ENCODE assay signal across 34 cellular contexts in genomic region chr7:23658831-23659427, GRCh38. TPM values are rescaled to one million over a fixed set of nuclear protein-coding genes. Genes with fewer than 3 reads are reported as not detected.
"Had no signal": no experiment of that assay in that cellular context is flagged by ENCODE, and none has a peak within 500 bp of the region (broad histone marks: within the 10 kb centered on the region; RNA-seq: fewer than 3 reads in every experiment).

No MANE protein-coding gene starts in this region.

- H3K27ac Mint-ChIP-seq: activated CD4-positive, alpha-beta memory T cell treated with anti-CD3 and anti-CD28 coated beads for 36 hours; activated CD4-positive, alpha-beta T cell treated with anti-CD3 and anti-CD28 coated beads for 36 hours; activated CD4-positive, alpha-beta T cell treated with anti-CD3 and anti-CD28 coated beads, Interleukin-2, amount 10 ng/mL, durations not matched to agents 24 days and 14 days; activated CD8-positive, alpha-beta memory T cell treated with anti-CD3 and anti-CD28 coated beads, Interleukin-2, amount 10 ng/mL, durations not matched to agents 7 days and 5 days; activated CD8-positive, alpha-beta T cell treated with anti-CD3 and anti-CD28 coated beads, Interleukin-2, amount 10 ng/mL, durations not matched to agents 7 days and 5 days; activated naive CD4-positive, alpha-beta T cell treated with anti-CD3 and anti-CD28 coated beads, Interleukin-2, amount 10 ng/mL, durations not matched to agents 7 days and 5 days; activated naive CD4-positive, alpha-beta T cell treated with anti-CD3 and anti-CD28 coated beads, Interleukin-2, amount 50 U/mL, for 72 hours; activated naive CD8-positive, alpha-beta T cell treated with anti-CD3 and anti-CD28 coated beads, Interleukin-2, amount 10 ng/mL, durations not matched to agents 7 days and 5 days; activated T-helper 1 cell treated with anti-CD3 and anti-CD28 coated beads, Interleukin-12 subunit alpha, Interleukin-12 subunit beta, Interleukin-2, Interleukin-4 antibody, amounts not matched to agents 30 ng/mL and 10 ng/mL and 1 ng/mL, durations not matched to agents 14 hours and 24 hours and 36 hours; brain had no signal

- DNase-seq: activated CD4-positive, alpha-beta memory T cell treated with anti-CD3 and anti-CD28 coated beads for 36 hours; activated CD4-positive, alpha-beta T cell treated with anti-CD3 and anti-CD28 coated beads for 36 hours; activated CD4-positive, alpha-beta T cell treated with anti-CD3 and anti-CD28 coated beads, Interleukin-2, amount 10 ng/mL, durations not matched to agents 24 days and 14 days; activated CD4-positive, CD25-positive, alpha-beta regulatory T cell; activated CD4-positive, CD25-positive, alpha-beta regulatory T cell treated with anti-CD3 and anti-CD28 coated beads, Interleukin-2, amount 50 U/mL, for 72 hours; activated CD8-positive, alpha-beta memory T cell treated with anti-CD3 and anti-CD28 coated beads, Interleukin-2, amount 10 ng/mL, durations not matched to agents 7 days and 5 days; activated CD8-positive, alpha-beta memory T cell treated with anti-CD3 and anti-CD28 coated beads, Interleukin-2, amount 50 U/mL, for 4 hours; activated CD8-positive, alpha-beta T cell treated with anti-CD3 and anti-CD28 coated beads, Interleukin-2, amount 10 ng/mL, durations not matched to agents 7 days and 5 days; activated gamma-delta T cell; activated naive CD4-positive, alpha-beta T cell; activated naive CD4-positive, alpha-beta T cell treated with anti-CD3 and anti-CD28 coated beads, Interleukin-2, amount 10 ng/mL, durations not matched to agents 7 days and 5 days; activated naive CD8-positive, alpha-beta T cell treated with anti-CD3 and anti-CD28 coated beads, Interleukin-2, amount 10 ng/mL, durations not matched to agents 7 days and 5 days; activated T-cell treated with anti-CD3 and anti-CD28 coated beads, Interleukin-2, amount 50 U/mL, for 1 hour; activated T-cell treated with anti-CD3 and anti-CD28 coated beads, Interleukin-2, amount 50 U/mL, for 48 hours; central memory CD4-positive, alpha-beta T cell; cerebellar nuclear complex; colonic mucosa; effector CD8-positive, alpha-beta T cell; esophagus squamous epithelium; foreskin melanocyte; T-helper 2 cell had no signal

- H3K4me1 Mint-ChIP-seq: activated CD4-positive, alpha-beta T cell treated with anti-CD3 and anti-CD28 coated beads for 36 hours; activated CD4-positive, alpha-beta T cell treated with anti-CD3 and anti-CD28 coated beads, Interleukin-2, amount 10 ng/mL, durations not matched to agents 24 days and 14 days; activated CD8-positive, alpha-beta memory T cell treated with anti-CD3 and anti-CD28 coated beads, Interleukin-2, amount 10 ng/mL, durations not matched to agents 7 days and 5 days; activated naive CD4-positive, alpha-beta T cell treated with anti-CD3 and anti-CD28 coated beads, Interleukin-2, amount 10 ng/mL, durations not matched to agents 7 days and 5 days; activated naive CD8-positive, alpha-beta T cell treated with anti-CD3 and anti-CD28 coated beads, Interleukin-2, amount 10 ng/mL, durations not matched to agents 7 days and 5 days; brain had no signal

- H3K4me3 ChIP-seq: ascending aorta, breast epithelium, cardiac muscle cell, colonic mucosa, esophagus squamous epithelium, gastroesophageal sphincter had no signal

- H3K27ac ChIP-seq: ascending aorta, breast epithelium, cardiac muscle cell, colonic mucosa, epithelial cell of prostate, esophagus squamous epithelium, gastroesophageal sphincter had no signal

- H3K36me3 Mint-ChIP-seq: activated CD4-positive, alpha-beta memory T cell treated with anti-CD3 and anti-CD28 coated beads for 36 hours; activated CD8-positive, alpha-beta memory T cell treated with anti-CD3 and anti-CD28 coated beads, Interleukin-2, amount 10 ng/mL, durations not matched to agents 7 days and 5 days; activated naive CD4-positive, alpha-beta T cell treated with anti-CD3 and anti-CD28 coated beads, Interleukin-2, amount 10 ng/mL, durations not matched to agents 7 days and 5 days; activated naive CD8-positive, alpha-beta T cell treated with anti-CD3 and anti-CD28 coated beads, Interleukin-2, amount 10 ng/mL, durations not matched to agents 7 days and 5 days; brain had no signal

- H3K4me1 ChIP-seq: ascending aorta, breast epithelium, colonic mucosa, esophagus squamous epithelium, gastroesophageal sphincter had no signal

- H3K36me3 ChIP-seq: ascending aorta, breast epithelium, cardiac muscle cell, colonic mucosa, esophagus squamous epithelium, gastroesophageal sphincter had no signal

- ATAC-seq: activated CD4-positive, alpha-beta T cell treated with anti-CD3 and anti-CD28 coated beads for 36 hours; activated CD8-positive, alpha-beta memory T cell treated with anti-CD3 and anti-CD28 coated beads, Interleukin-2, amount 10 ng/mL, durations not matched to agents 7 days and 5 days; activated CD8-positive, alpha-beta T cell treated with anti-CD3 and anti-CD28 coated beads, Interleukin-2, amount 10 ng/mL, durations not matched to agents 7 days and 5 days; activated naive CD4-positive, alpha-beta T cell treated with anti-CD3 and anti-CD28 coated beads, Interleukin-2, amount 50 U/mL, for 72 hours; gastroesophageal sphincter had no signal

- H3K27me3 Mint-ChIP-seq: activated CD4-positive, alpha-beta memory T cell treated with anti-CD3 and anti-CD28 coated beads for 36 hours; activated CD4-positive, alpha-beta T cell treated with anti-CD3 and anti-CD28 coated beads for 36 hours; activated CD4-positive, alpha-beta T cell treated with anti-CD3 and anti-CD28 coated beads, Interleukin-2, amount 10 ng/mL, durations not matched to agents 24 days and 14 days; activated CD8-positive, alpha-beta memory T cell treated with anti-CD3 and anti-CD28 coated beads, Interleukin-2, amount 10 ng/mL, durations not matched to agents 7 days and 5 days; activated naive CD4-positive, alpha-beta T cell treated with anti-CD3 and anti-CD28 coated beads, Interleukin-2, amount 10 ng/mL, durations not matched to agents 7 days and 5 days; activated naive CD8-positive, alpha-beta T cell treated with anti-CD3 and anti-CD28 coated beads, Interleukin-2, amount 10 ng/mL, durations not matched to agents 7 days and 5 days; brain had no signal

- H3K4me3 Mint-ChIP-seq: activated CD4-positive, alpha-beta memory T cell treated with anti-CD3 and anti-CD28 coated beads for 36 hours; activated CD4-positive, alpha-beta T cell treated with anti-CD3 and anti-CD28 coated beads for 36 hours; activated CD4-positive, alpha-beta T cell treated with anti-CD3 and anti-CD28 coated beads, Interleukin-2, amount 10 ng/mL, durations not matched to agents 24 days and 14 days; activated CD8-positive, alpha-beta memory T cell treated with anti-CD3 and anti-CD28 coated beads, Interleukin-2, amount 10 ng/mL, durations not matched to agents 7 days and 5 days; activated CD8-positive, alpha-beta T cell treated with anti-CD3 and anti-CD28 coated beads, Interleukin-2, amount 10 ng/mL, durations not matched to agents 7 days and 5 days; activated naive CD4-positive, alpha-beta T cell treated with anti-CD3 and anti-CD28 coated beads, Interleukin-2, amount 10 ng/mL, durations not matched to agents 7 days and 5 days; activated naive CD8-positive, alpha-beta T cell treated with anti-CD3 and anti-CD28 coated beads, Interleukin-2, amount 10 ng/mL, durations not matched to agents 7 days and 5 days; activated T-helper 1 cell treated with anti-CD3 and anti-CD28 coated beads, Interleukin-12 subunit alpha, Interleukin-12 subunit beta, Interleukin-2, Interleukin-4 antibody, amounts not matched to agents 30 ng/mL and 10 ng/mL and 1 ng/mL, durations not matched to agents 14 hours and 24 hours and 36 hours; brain had no signal

- FAIRE-seq: endometrium, endothelial cell of umbilical vein had no signal

- H3K27me3 ChIP-seq: ascending aorta, breast epithelium, cardiac muscle cell, colonic mucosa, esophagus squamous epithelium, gastroesophageal sphincter had no signal

RNA-seq across cellular contexts. Expression of gene STK31, which starts 51.1 kb away (rescaled TPM):
- total RNA-seq: activated CD4-positive, alpha-beta memory T cell treated with anti-CD3 and anti-CD28 coated beads for 36 hours; activated CD4-positive, alpha-beta T cell treated with anti-CD3 and anti-CD28 coated beads, Interleukin-2, amount 10 ng/mL, durations not matched to agents 24 days and 14 days; activated T-helper 1 cell treated with anti-CD3 and anti-CD28 coated beads, Interleukin-12 subunit alpha, Interleukin-12 subunit beta, Interleukin-2, Interleukin-4 antibody, amounts not matched to agents 30 ng/mL and 10 ng/mL and 1 ng/mL, durations not matched to agents 14 hours and 24 hours and 36 hours; fibroblast of villous mesenchyme; glomerular endothelial cell had no signal
- polyA plus RNA-seq: endothelial cell of umbilical vein, fibroblast of lung had no signal
